22 cellular contexts compared by ENCODE assay signal in genomic region chr5:18243846-18244245, GRCh38.
A peak's percentile ranks its signal among the peaks of the same experiment; 100 is the strongest.
DNase-seq lines count a peak whose midpoint lies in the region; ATAC-seq, FAIRE-seq and TF ChIP-seq lines count a peak whose summit lies in the region.
"Had no signal": no experiment of that assay in that cellular context is flagged by ENCODE, and none has a peak within 500 bp of the region (broad histone marks: within the 10 kb centered on the region; RNA-seq: fewer than 3 reads in every experiment).

No MANE protein-coding gene starts in this region.

- intact Hi-C loops in MCF 10A (cut with micrococcal nuclease) (no loop called here), breast epithelium (cut with DNase I; ENCODE audit: low total_unique reads) (no loop called here), mammary epithelial cell (cut with micrococcal nuclease) (no loop called here)

- peak overlapping the region; percentile 39 for H2AFZ ChIP-seq in mammary epithelial cell (ENCODE audit: low read depth, low read length)
- H2AFZ ChIP-seq: GM23338 had no signal

- no peak for FAIRE-seq in RCC 7860 (lab: Jason Lieb, UNC)
- FAIRE-seq: GM19239, HTR-8/SVneo had no signal

- H3K9ac ChIP-seq in mammary epithelial cell (ENCODE audit: insufficient read depth, low read length), result no peak overlapping the region
- H3K9ac ChIP-seq: BLaER1 had no signal

- TF ChIP-seq CTCF in MCF 10A (IDR thresholded peaks at IDR 0.05; ENCODE audit: unreplicated experiment) (no peak), breast epithelium (IDR thresholded peaks at IDR 0.05) (no peak), mammary epithelial cell (conservative IDR thresholded peaks at IDR 0.05 in 1 of 2, IDR thresholded peaks at IDR 0.05 in 1 of 2; ENCODE audit: extremely low read depth in 1 of 2, insufficient read depth in 1 of 2, low read depth in 1 of 2, low read length in 2 of 2) (no peak), foreskin keratinocyte (conservative IDR thresholded peaks at IDR 0.05) (no peak)

- H3K27ac ChIP-seq in breast epithelium (no peak overlapping the region), mammary epithelial cell (ENCODE audit: insufficient read depth, low read depth, low read length) (no peak overlapping the region), foreskin keratinocyte (no peak overlapping the region)
- H3K27ac ChIP-seq: BLaER1, HL-60 had no signal

- TF ChIP-seq POLR2A in breast epithelium (IDR thresholded peaks at IDR 0.05), result no peak

- H3K27me3 ChIP-seq in breast epithelium (no peaks in the 10 kb centered on the region), mammary epithelial cell (ENCODE audit: insufficient read depth, low read length) (no peaks in the 10 kb centered on the region), foreskin keratinocyte (no peaks in the 10 kb centered on the region)
- H3K27me3 ChIP-seq: BLaER1 had no signal

- peaks cover 9% of the 10 kb centered on the region for H3K9me3 Mint-ChIP-seq in MCF 10A (ENCODE audit: unreplicated experiment)

- WGBS in mammary epithelial cell (ENCODE audit: low coverage, missing lambda C conversion rate), result 50% methylated on average over 2 of the region's 2 CpGs

- dilution Hi-C loops in mammary epithelial cell (cut with HindIII; ENCODE audit: low sequenced_read_pairs), result no loop called here

- H3K4me2 ChIP-seq in mammary epithelial cell (ENCODE audit: insufficient read depth, low read depth, low read length), result no peak overlapping the region
- H3K4me2 ChIP-seq: BLaER1, GM23338 had no signal

- H3K27ac Mint-ChIP-seq in MCF 10A (ENCODE audit: low read depth, unreplicated experiment), result peak overlapping the region; percentile 36
- H3K27ac Mint-ChIP-seq: CD14-positive monocyte; CD4-positive, alpha-beta memory T cell; GM23338; HFFc6 had no signal

- H3K27me3 Mint-ChIP-seq in MCF 10A (ENCODE audit: insufficient read depth, unreplicated experiment), result no peaks in the 10 kb centered on the region
- H3K27me3 Mint-ChIP-seq: CD4-positive, alpha-beta memory T cell had no signal

- H3K4me3 Mint-ChIP-seq in MCF 10A (ENCODE audit: unreplicated experiment), result no peak overlapping the region
- H3K4me3 Mint-ChIP-seq: CD14-positive monocyte; CD4-positive, alpha-beta memory T cell; GM23338; HFFc6 had no signal

- H4K20me1 ChIP-seq in mammary epithelial cell (ENCODE audit: insufficient read depth, low read length), result no peaks in the 10 kb centered on the region
- H4K20me1 ChIP-seq: BLaER1 had no signal

- CTCF ChIA-PET in MCF 10A (lab: Yijun Ruan, JAX), result interaction anchor here (0.5 kb wide), 1 partner anchor 50 kb away, joined by 3 read pairs; no protein-coding TSS in a partner anchor
- CTCF ChIA-PET in mammary epithelial cell (lab: Charles Lee; ENCODE audit: low non-redundant PET), result no interaction called here

- peak; percentile 35 for ATAC-seq in foreskin keratinocyte
- no peak for ATAC-seq in GM21528 (IDR thresholded peaks at IDR 0.05; ENCODE audit: low FRiP score, unreplicated experiment)
- ATAC-seq: GM23338, HCT116 had no signal

- H3K36me3 Mint-ChIP-seq in MCF 10A (ENCODE audit: insufficient read depth, unreplicated experiment), result no peaks in the 10 kb centered on the region
- H3K36me3 Mint-ChIP-seq: CD14-positive monocyte; CD4-positive, alpha-beta memory T cell had no signal

- H3K79me2 ChIP-seq in mammary epithelial cell (ENCODE audit: insufficient read depth, low read length), result no peaks in the 10 kb centered on the region

- H3K4me1 ChIP-seq in breast epithelium (no peaks in the 10 kb centered on the region), mammary epithelial cell (ENCODE audit: insufficient read depth, low read length) (no peaks in the 10 kb centered on the region), foreskin keratinocyte (peaks cover 7% of the 10 kb centered on the region)
- H3K4me1 ChIP-seq: BLaER1 had no signal

- no peak overlapping the region for H3K4me3 ChIP-seq in breast epithelium
- H3K4me3 ChIP-seq in mammary epithelial cell (replicated peaks in 1 of 3; ENCODE audit: insufficient read depth in 1 of 3, low read depth in 2 of 3, low read length in 3 of 3), result no peak overlapping the region
- H3K4me3 ChIP-seq: BLaER1, GM23338 had no signal

- POLR2A ChIA-PET in MCF 10A (lab: Yijun Ruan, JAX), result interaction anchor here (1.0 to 1.4 kb wide), 2 partner anchors 13 to 24 kb away, joined by 3 to 4 read pairs; no protein-coding TSS in a partner anchor

- BruUV-seq in MCF 10A (replicated peaks; lab: Mats Ljungman, UMichigan), result no TSS peak
- no TSS peak for BruUV-seq in mammary epithelial cell (replicated peaks; lab: Mats Ljungman, UMichigan)

- peaks cover 18% of the 10 kb centered on the region for H3K4me1 Mint-ChIP-seq in MCF 10A (ENCODE audit: insufficient read depth, unreplicated experiment)
- H3K4me1 Mint-ChIP-seq: CD4-positive, alpha-beta memory T cell; GM23338 had no signal

- no peaks in the 10 kb centered on the region for H3K36me3 ChIP-seq in breast epithelium
- no peaks in the 10 kb centered on the region for H3K36me3 ChIP-seq in mammary epithelial cell (ENCODE audit: insufficient read depth, low read length)
- H3K36me3 ChIP-seq: BLaER1 had no signal

- peak; percentile 23 for DNase-seq in MCF 10A (ENCODE audit: unreplicated experiment)
- no peak for DNase-seq in breast epithelium (ENCODE audit: low spot score in 2 of 2)
- DNase-seq in mammary epithelial cell, result peak; percentile 58
- DNase-seq in foreskin keratinocyte, result peak in 1 of 2 donors; percentile 65
- no peak for DNase-seq in RCC 7860 (ENCODE audit: low spot score)
- DNase-seq in NCI-H748 (lab: John Stamatoyannopoulos, UW; ENCODE audit: unreplicated experiment), result no peak
- DNase-seq: 8988T; CD4-positive, alpha-beta memory T cell; DMS153; DMS79; GF-D8; H7; HFFc6; IMR-90 had no signal

- peaks cover 0 to 8% of the 10 kb centered on the region in 2 donors for H3K9me3 ChIP-seq in breast epithelium
- H3K9me3 ChIP-seq in mammary epithelial cell (replicated peaks; ENCODE audit: insufficient read depth, low read length), result peaks cover 7% of the 10 kb centered on the region

- in situ Hi-C loops in mammary epithelial cell (cut with MboI; ENCODE audit: low sequenced_read_pairs in 2 of 2), result no loop called here

Comparison
In these comparisons a context has a peak if more than half of its experiments do, and no peak if none do; other contexts are left out.
1. DNase-seq: peak in MCF 10A (single experiment) and mammary epithelial cell (single experiment); none in breast epithelium (0 of 2), RCC 7860 (single experiment) and NCI-H748 (single experiment).